ENCODE assay signal across 8 cellular contexts in genomic region chr4:68175562-68176155, GRCh38. TPM values are rescaled to one million over a fixed set of nuclear protein-coding genes. Genes with fewer than 3 reads are reported as not detected.
A peak's percentile ranks its signal among the peaks of the same experiment; 100 is the strongest.
DNase-seq lines count a peak whose midpoint lies in the region; ATAC-seq, FAIRE-seq and TF ChIP-seq lines count a peak whose summit lies in the region.

No MANE protein-coding gene starts in this region.

- no peak overlapping the region for H2BK5ac ChIP-seq in IMR-90 (ENCODE audit: low read depth, low read length, poor library complexity, severe bottlenecking)

- no peaks in the 10 kb centered on the region for H4K20me1 ChIP-seq in IMR-90 (ENCODE audit: insufficient read depth, low read length)
- no peaks in the 10 kb centered on the region for H4K20me1 ChIP-seq in OCI-LY1 (ENCODE audit: insufficient read depth, low read length)

- H4K5ac ChIP-seq in IMR-90 (ENCODE audit: low read depth, low read length), result no peak overlapping the region

- H3K4me3 ChIP-seq in IMR-90 (ENCODE audit: insufficient read depth, low read depth, low read length) (no peak overlapping the region), OCI-LY1 (ENCODE audit: low read depth, low read length, poor library complexity, severe bottlenecking) (no peak overlapping the region), brain microvascular endothelial cell (ENCODE audit: low read depth, low read length) (no peak overlapping the region), lower lobe of right lung (no peak overlapping the region)

- H3K79me1 ChIP-seq in IMR-90 (ENCODE audit: low read depth in 1 of 2, low read length in 2 of 2), result no peaks in the 10 kb centered on the region

- no CpG with 5 or more reads among the region's 6 CpGs for WGBS in IMR-90 (ENCODE audit: extremely low coverage in 2 of 2, insufficient read length in 1 of 2), 2 experiments

- no peak for FAIRE-seq in H54 (lab: Jason Lieb, UNC)

- POLR2A ChIA-PET in IMR-90 (lab: Charles Lee; ENCODE audit: unreplicated experiment), result no interaction called here

- no peak overlapping the region for H3K18ac ChIP-seq in IMR-90 (ENCODE audit: low read depth, low read length)

- H2BK20ac ChIP-seq in IMR-90 (ENCODE audit: low read depth, low read length), result no peak overlapping the region

- H4K8ac ChIP-seq in IMR-90 (ENCODE audit: low read depth in 2 of 2, low read length in 2 of 2), result no peak overlapping the region

- no peaks in the 10 kb centered on the region for H3K9me3 ChIP-seq in IMR-90 (ENCODE audit: control insufficient read depth, insufficient read depth, low read length)
- no peaks in the 10 kb centered on the region for H3K9me3 ChIP-seq in OCI-LY1 (ENCODE audit: low read length)
- H3K9me3 ChIP-seq in lower lobe of right lung, result no peaks in the 10 kb centered on the region

- ATAC-seq in GM21367 (IDR thresholded peaks at IDR 0.05; ENCODE audit: unreplicated experiment) (peak; percentile 90), IMR-90 (ENCODE audit: low read depth) (peak; percentile 68), lower lobe of right lung (peak in 1 of 2 donors; percentile 38)

- TF ChIP-seq RAD21 in IMR-90 (IDR thresholded peaks at IDR 0.05; ENCODE audit: low read length), result peak; percentile 77

- no peak overlapping the region for H2BK120ac ChIP-seq in IMR-90 (ENCODE audit: low read depth, low read length)

- in situ Hi-C loops in IMR-90 (cut with MboI; ENCODE audit: low sequenced_read_pairs) (loop anchor here (10.0 kb wide), 1 partner anchor 301 kb away; no protein-coding TSS in a partner anchor), brain microvascular endothelial cell (cut with HindIII; ENCODE audit: low pct_ligation_motif_present, low sequenced_read_pairs) (no loop called here)

- H3K27me3 ChIP-seq in IMR-90 (ENCODE audit: control insufficient read depth, insufficient read depth, low read length) (no peaks in the 10 kb centered on the region), OCI-LY1 (ENCODE audit: insufficient read depth, low read length) (no peaks in the 10 kb centered on the region), brain microvascular endothelial cell (replicated peaks) (no peaks in the 10 kb centered on the region), lower lobe of right lung (ENCODE audit: low read depth) (no peaks in the 10 kb centered on the region)

- H3K23ac ChIP-seq in IMR-90 (ENCODE audit: low read depth, low read length), result no peak overlapping the region

- no peaks in the 10 kb centered on the region for H3K4me1 ChIP-seq in IMR-90 (ENCODE audit: control insufficient read depth, insufficient read depth, low read length)
- no peaks in the 10 kb centered on the region for H3K4me1 ChIP-seq in OCI-LY1 (ENCODE audit: insufficient read depth, low read length, severe bottlenecking)
- no peaks in the 10 kb centered on the region for H3K4me1 ChIP-seq in lower lobe of right lung

- H3K9me2 ChIP-seq in OCI-LY1 (ENCODE audit: low read depth, low read length), result no peaks in the 10 kb centered on the region

- DNase-seq in activated CD4-positive, alpha-beta T cell treated with anti-CD3 and anti-CD28 coated beads for 24 hours (ENCODE audit: low read depth in 2 of 2), result peak; percentile 4 to 29
- DNase-seq in activated CD4-positive, alpha-beta T cell treated with anti-CD3 and anti-CD28 coated beads, Interleukin-2, amount 50 U/mL, for 4 hours, result no peak
- DNase-seq in IMR-90 (peak; percentile 51), brain microvascular endothelial cell (peak; percentile 54), lower lobe of right lung (no peak), H54 (ENCODE audit: insufficient read length, low spot score) (no peak)

- H2AFZ ChIP-seq in IMR-90 (replicated peaks; ENCODE audit: low read length, poor library complexity), result no peak overlapping the region
- no peak overlapping the region for H2AFZ ChIP-seq in OCI-LY1 (ENCODE audit: low read length)

- no TSS peak for BruUV-seq in IMR-90 (replicated peaks; lab: Mats Ljungman, UMichigan)

- H3K9ac ChIP-seq in IMR-90 (ENCODE audit: low read depth, low read length), result no peak overlapping the region
- no peak overlapping the region for H3K9ac ChIP-seq in OCI-LY1 (ENCODE audit: low read length)

- no peak overlapping the region for H2AK9ac ChIP-seq in IMR-90 (replicated peaks; ENCODE audit: low read depth, low read length, poor library complexity)

- no peaks in the 10 kb centered on the region for H3K36me3 ChIP-seq in IMR-90 (ENCODE audit: control insufficient read depth, insufficient read depth, low read length)
- no peaks in the 10 kb centered on the region for H3K36me3 ChIP-seq in OCI-LY1 (ENCODE audit: insufficient read depth, low read length)
- H3K36me3 ChIP-seq in brain microvascular endothelial cell (replicated peaks), result no peaks in the 10 kb centered on the region
- no peaks in the 10 kb centered on the region for H3K36me3 ChIP-seq in lower lobe of right lung

- intact Hi-C loops in IMR-90 (cut with micrococcal nuclease), result loop anchor here (1.0 to 10.0 kb wide), 4 partner anchors 187 to 429 kb away; no protein-coding TSS in a partner anchor
- intact Hi-C loops in lower lobe of right lung (cut with DNase I), result no loop called here

- no peak overlapping the region for H3K56ac ChIP-seq in IMR-90 (ENCODE audit: extremely low read depth, insufficient read depth, low read length)

- dilution Hi-C loops in IMR-90 (cut with HindIII; ENCODE audit: low sequenced_read_pairs, unreplicated experiment), result no loop called here

- no peak overlapping the region for H2BK15ac ChIP-seq in IMR-90 (ENCODE audit: low read depth, low read length)

- H3K4me2 ChIP-seq in IMR-90 (ENCODE audit: low read depth, low read length) (no peak overlapping the region), OCI-LY1 (ENCODE audit: low read length) (no peak overlapping the region)

- no peak overlapping the region for H3K4ac ChIP-seq in IMR-90 (ENCODE audit: low read depth, low read length)

- no peak overlapping the region for H2AK5ac ChIP-seq in IMR-90 (ENCODE audit: low read depth, low read length)

- H3K27ac ChIP-seq in IMR-90 (ENCODE audit: insufficient read depth, low read length) (no peak overlapping the region), OCI-LY1 (ENCODE audit: low read depth, low read length, poor library complexity, severe bottlenecking) (no peak overlapping the region), brain microvascular endothelial cell (no peak overlapping the region), lower lobe of right lung (no peak overlapping the region)

- CTCF ChIA-PET in IMR-90 (lab: Yijun Ruan, JAX), result interaction anchor here (0.6 to 1.2 kb wide), 7 partner anchors 11 to 482 kb away, joined by 3 to 9 read pairs (median 4); no protein-coding TSS in a partner anchor

- TF ChIP-seq POLR2A in IMR-90 (IDR thresholded peaks at IDR 0.05; ENCODE audit: low read depth, low read length) (no peak), H54 (IDR thresholded peaks at IDR 0.05; ENCODE audit: low read depth, low read length) (no peak)

- H3K14ac ChIP-seq in IMR-90 (replicated peaks; ENCODE audit: low read depth, low read length), result no peak overlapping the region

- no peaks in the 10 kb centered on the region for H3F3A ChIP-seq in OCI-LY1 (ENCODE audit: insufficient read depth, low read length)

- H4K91ac ChIP-seq in IMR-90 (ENCODE audit: insufficient read depth, low read depth, low read length), result no peak overlapping the region

- H3K9me1 ChIP-seq in IMR-90 (ENCODE audit: insufficient read depth, low read length), result no peaks in the 10 kb centered on the region

- TF ChIP-seq CTCF in IMR-90 (conservative IDR thresholded peaks at IDR 0.05; ENCODE audit: low read depth, low read length), result peak; percentile 79
- TF ChIP-seq CTCF in OCI-LY1 (IDR thresholded peaks at IDR 0.05; ENCODE audit: low read length), result peak; percentile 71
- peak; percentile 65 for TF ChIP-seq CTCF in brain microvascular endothelial cell (IDR thresholded peaks at IDR 0.05; ENCODE audit: low read depth, low read length, missing control alignments)
- TF ChIP-seq CTCF in lower lobe of right lung (IDR thresholded peaks at IDR 0.05), result peak; percentile 48

- no peaks in the 10 kb centered on the region for H3K79me2 ChIP-seq in OCI-LY1 (ENCODE audit: insufficient read depth, low read length)

TF ChIP-seq in IMR-90, 13 proteins besides CTCF, POLR2A, EP300 and RAD21:
- TF ChIP-seq RCOR1 (IDR thresholded peaks at IDR 0.05; ENCODE audit: insufficient replicate concordance, low read length) (no peak), SMC3 (IDR thresholded peaks at IDR 0.05; ENCODE audit: low read depth, low read length) (peak; percentile 68)

RNA-seq across cellular contexts. Expression of gene TMPRSS11F, which starts 46.0 kb away (rescaled TPM):
- not detected in 2 replicates for total RNA-seq in IMR-90 (2012; rRNA removed)
- polyA plus RNA-seq in IMR-90 (2012; rRNA removed), result not detected in 2 replicates
- not detected in 2 replicates for polyA plus RNA-seq in IMR-90 (2012; cell fraction: cytosol; rRNA removed)
- not detected in 2 replicates for polyA plus RNA-seq in IMR-90 (2012; cell fraction: nucleus; rRNA removed; ENCODE audit: low replicate concordance)
- not detected for total RNA-seq in lower lobe of right lung

Comparison
In these comparisons a context has a peak if more than half of its experiments do, and no peak if none do; other contexts are left out.
1. DNase-seq: peak in activated CD4-positive, alpha-beta T cell treated with anti-CD3 and anti-CD28 coated beads for 24 hours (2 of 2), IMR-90 (single experiment) and brain microvascular endothelial cell (single experiment); none in activated CD4-positive, alpha-beta T cell treated with anti-CD3 and anti-CD28 coated beads, Interleukin-2, amount 50 U/mL, for 4 hours (0 of 2), lower lobe of right lung (single experiment) and H54 (single experiment).
2. Peak in every context shown above with its lines, with median percentiles within 50 percentile points of each other: CTCF ChIP-seq.